In genomic region chr7:128033246-128033645, GRCh38 we compare ENCODE assay signal across 15 cellular contexts. TPM values are rescaled to one million over a fixed set of nuclear protein-coding genes. Genes with fewer than 3 reads are reported as not detected.
DNase-seq lines count a peak whose midpoint lies in the region; ATAC-seq and TF ChIP-seq lines count a peak whose summit lies in the region.
"Had no signal": no experiment of that assay in that cellular context is flagged by ENCODE, and none has a peak within 500 bp of the region (broad histone marks: within the 10 kb centered on the region; RNA-seq: fewer than 3 reads in every experiment).

No MANE protein-coding gene starts in this region.

- H3F3A ChIP-seq in neural cell (ENCODE audit: insufficient read depth, low read length, poor library complexity, severe bottlenecking) = no peaks in the 10 kb centered on the region

- no peaks in the 10 kb centered on the region for H3K27me3 Mint-ChIP-seq in CD4-positive, alpha-beta T cell
- peaks cover 51% of the 10 kb centered on the region for H3K27me3 Mint-ChIP-seq in endodermal cell (ENCODE audit: insufficient read depth)
- H3K27me3 Mint-ChIP-seq: stimulated activated memory B cell treated with anti-CD40 and anti-IgM and Interleukin-4, amounts not matched to agents 10 μg/mL and 1 μg/mL and 100 μg/mL, for 72 hours had no signal

- H3K4me3 ChIP-seq in Karpas-422 (ENCODE audit: low read length) (peak overlapping the region; percentile 71), endodermal cell (ENCODE audit: low read length) (no peak overlapping the region), neural cell (ENCODE audit: low read length) (peak overlapping the region; percentile 74), testis (peak overlapping the region in 1 of 2 donors; percentile 59)

- no peak for ATAC-seq in CD4-positive, alpha-beta T cell (ENCODE audit: poor library complexity)
- ATAC-seq in GM21526 (IDR thresholded peaks at IDR 0.05; ENCODE audit: low FRiP score, unreplicated experiment) = no peak

- peaks cover 19% of the 10 kb centered on the region for H3K4me1 Mint-ChIP-seq in CD4-positive, alpha-beta T cell (ENCODE audit: low read depth)
- peaks cover 9% of the 10 kb centered on the region for H3K4me1 Mint-ChIP-seq in endodermal cell

- WGBS in endodermal cell (ENCODE audit: insufficient coverage in 1 of 2, insufficient read length in 1 of 2), 2 experiments = 77 to 81% methylated on average over 8 to 9 of the region's 9 CpGs
- WGBS in testis, 2 donors = 59 to 68% methylated on average over 9 of the region's 9 CpGs

- H3K4me2 ChIP-seq in Karpas-422 (ENCODE audit: low read depth, low read length, poor library complexity, severe bottlenecking) = peak overlapping the region; percentile 67
- no peak overlapping the region for H3K4me2 ChIP-seq in neural cell (ENCODE audit: low read length)

- CTCF ChIA-PET in CD4-positive, alpha-beta T cell (lab: Charles Lee) = no interaction called here

- H3K36me3 ChIP-seq in Karpas-422 (ENCODE audit: insufficient read depth, low read length) (peaks cover 8% of the 10 kb centered on the region), endodermal cell (ENCODE audit: control insufficient read depth, insufficient read depth, low read length) (peaks cover 12% of the 10 kb centered on the region), neural cell (ENCODE audit: insufficient read depth, low read length) (peaks cover 7% of the 10 kb centered on the region), testis (ENCODE audit: low read depth, missing control alignments) (no peaks in the 10 kb centered on the region)
- H3K36me3 ChIP-seq: colonic mucosa had no signal

- H3K4me3 Mint-ChIP-seq in CD4-positive, alpha-beta T cell = peak overlapping the region; percentile 68
- H3K4me3 Mint-ChIP-seq in endodermal cell = peak overlapping the region; percentile 53
- H3K4me3 Mint-ChIP-seq: stimulated activated memory B cell treated with anti-CD40 and anti-IgM and Interleukin-4, amounts not matched to agents 10 μg/mL and 1 μg/mL and 100 μg/mL, for 72 hours had no signal

- peaks cover 57% of the 10 kb centered on the region for H3K79me2 ChIP-seq in Karpas-422 (ENCODE audit: low read length)
- H3K79me2 ChIP-seq in neural cell (replicated peaks; ENCODE audit: insufficient read depth, low read length) = peaks cover 25% of the 10 kb centered on the region

- no peak for TF ChIP-seq EP300 in neural cell (conservative IDR thresholded peaks at IDR 0.05; ENCODE audit: poor library complexity, severe bottlenecking)

- no peak for TF ChIP-seq POLR2A in testis (IDR thresholded peaks at IDR 0.05)

- peaks cover 23% of the 10 kb centered on the region for H4K20me1 ChIP-seq in Karpas-422 (ENCODE audit: insufficient read depth, low read depth, low read length)
- no peaks in the 10 kb centered on the region for H4K20me1 ChIP-seq in neural cell (ENCODE audit: insufficient read depth)

- no peak overlapping the region for H3K27ac Mint-ChIP-seq in CD4-positive, alpha-beta T cell
- no peak overlapping the region for H3K27ac Mint-ChIP-seq in endodermal cell
- H3K27ac Mint-ChIP-seq: stimulated activated memory B cell treated with anti-CD40 and anti-IgM and Interleukin-4, amounts not matched to agents 10 μg/mL and 1 μg/mL and 100 μg/mL, for 72 hours had no signal

- H3K9me3 Mint-ChIP-seq in CD4-positive, alpha-beta T cell = no peaks in the 10 kb centered on the region
- H3K9me3 Mint-ChIP-seq in endodermal cell = no peaks in the 10 kb centered on the region
- H3K9me3 Mint-ChIP-seq: activated naive CD4-positive, alpha-beta T cell treated with anti-CD3 and anti-CD28 coated beads, Interleukin-2, amount 50 U/mL, for 24 hours; stimulated activated memory B cell treated with anti-CD40 and anti-IgM and Interleukin-4, amounts not matched to agents 10 μg/mL and 1 μg/mL and 100 μg/mL, for 72 hours had no signal

- no peak for TF ChIP-seq CTCF in CD4-positive, alpha-beta T cell (IDR thresholded peaks at IDR 0.05)
- no peak for TF ChIP-seq CTCF in endodermal cell (conservative IDR thresholded peaks at IDR 0.05)
- no peak for TF ChIP-seq CTCF in neural cell (IDR thresholded peaks at IDR 0.05; ENCODE audit: poor library complexity, severe bottlenecking)
- no peak for TF ChIP-seq CTCF in testis (IDR thresholded peaks at IDR 0.05)

- H3K9ac ChIP-seq in Karpas-422 (ENCODE audit: low read length) (peak overlapping the region; percentile 80), endodermal cell (ENCODE audit: extremely low read depth, low read length, poor library complexity, severe bottlenecking) (no peak overlapping the region), neural cell (ENCODE audit: low read length) (peak overlapping the region; percentile 76)

- no peak for TF ChIP-seq RAD21 in neural cell (conservative IDR thresholded peaks at IDR 0.05)

- POLR2A ChIA-PET in CD4-positive, alpha-beta T cell (lab: Charles Lee) = no interaction called here

- no peaks in the 10 kb centered on the region for H3K9me2 ChIP-seq in Karpas-422 (replicated peaks; ENCODE audit: insufficient read depth, low read length)
- H3K9me2 ChIP-seq in neural cell (ENCODE audit: insufficient read depth, low read length) = no peaks in the 10 kb centered on the region

- no peaks in the 10 kb centered on the region for H3K27me3 ChIP-seq in CD4-positive, alpha-beta T cell (ENCODE audit: control insufficient read depth, insufficient read depth, low read length)
- H3K27me3 ChIP-seq in Karpas-422 (ENCODE audit: low read length) (no peaks in the 10 kb centered on the region), endodermal cell (ENCODE audit: control insufficient read depth, insufficient read depth, low read length, poor library complexity, severe bottlenecking) (peaks cover 27% of the 10 kb centered on the region), neural cell (ENCODE audit: insufficient read depth, low read depth, low read length) (no peaks in the 10 kb centered on the region), testis (no peaks in the 10 kb centered on the region)

- H3K4me1 ChIP-seq in Karpas-422 (ENCODE audit: low read length) (peaks cover 83% of the 10 kb centered on the region), endodermal cell (ENCODE audit: control insufficient read depth, insufficient read depth, low read length) (peaks cover 6% of the 10 kb centered on the region), testis (peaks cover 4% of the 10 kb centered on the region)
- H3K4me1 ChIP-seq: colonic mucosa had no signal

- no peak for DNase-seq in CD4-positive, alpha-beta T cell
- DNase-seq in Karpas-422 (no peak), endodermal cell (no peak), A172 (ENCODE audit: low spot score) (no peak), testis (no peak)
- no peak for DNase-seq in central memory CD4-positive, alpha-beta T cell
- DNase-seq: colonic mucosa, GOT3, NCI-H1436 treated with DMSO at 0.1 percent for 48 hours, NCI-H774, SHP77 treated with DMSO at 0.1 percent for 48 hours had no signal

- intact Hi-C loops in CD4-positive, alpha-beta T cell (cut with DNase I, micrococcal nuclease) = loop anchor here in 1 of 2 experiments (10.0 kb wide), 1 partner anchor 328 kb away; no protein-coding TSS in a partner anchor
- intact Hi-C loops in testis (cut with DNase I; ENCODE audit: low total_unique reads) = no loop called here

- H2AFZ ChIP-seq in Karpas-422 (ENCODE audit: low read length) = no peak overlapping the region
- H2AFZ ChIP-seq in neural cell (ENCODE audit: low read depth, low read length) = no peak overlapping the region

- peaks cover 4% of the 10 kb centered on the region for H3K36me3 Mint-ChIP-seq in CD4-positive, alpha-beta T cell (ENCODE audit: low read depth)
- H3K36me3 Mint-ChIP-seq in endodermal cell (ENCODE audit: low read depth) = peaks cover 13% of the 10 kb centered on the region

- H3K27ac ChIP-seq in CD4-positive, alpha-beta T cell (ENCODE audit: low read depth, low read length) = no peak overlapping the region
- H3K27ac ChIP-seq in Karpas-422 (ENCODE audit: low read length) (peak overlapping the region; percentile 83), endodermal cell (ENCODE audit: low read depth, low read length) (no peak overlapping the region), neural cell (ENCODE audit: low read length) (no peak overlapping the region), testis (no peak overlapping the region)
- H3K27ac ChIP-seq: colonic mucosa had no signal

- H3K9me3 ChIP-seq in CD4-positive, alpha-beta T cell (ENCODE audit: control insufficient read depth, low read length) = no peaks in the 10 kb centered on the region
- H3K9me3 ChIP-seq in Karpas-422 (ENCODE audit: low read length) = no peaks in the 10 kb centered on the region
- H3K9me3 ChIP-seq in endodermal cell (ENCODE audit: control insufficient read depth, low read length) = no peaks in the 10 kb centered on the region
- no peaks in the 10 kb centered on the region for H3K9me3 ChIP-seq in neural cell (ENCODE audit: low read length)
- no peaks in the 10 kb centered on the region for H3K9me3 ChIP-seq in testis
- H3K9me3 ChIP-seq: colonic mucosa had no signal

TF ChIP-seq in neural cell, 6 proteins besides CTCF, POLR2A, EP300 and RAD21:
- TF ChIP-seq SMC3 (conservative IDR thresholded peaks at IDR 0.05; ENCODE audit: poor library complexity) (no peak), MXI1 (conservative IDR thresholded peaks at IDR 0.05; ENCODE audit: poor library complexity, severe bottlenecking) (no peak)

RNA-seq across cellular contexts. Expression of gene LRRC4, which starts 2.0 kb away (rescaled TPM):
- total RNA-seq in CD4-positive, alpha-beta T cell = 1 to 10 TPM; 1.1 to 1.6 TPM
- total RNA-seq in Karpas-422 (2014; rRNA removed; shearing (Covaris generic); ENCODE audit: low replicate concordance) = 39.6 and 52.0 TPM in 2 replicates
- total RNA-seq in endodermal cell = 1 to 10 TPM; 1.5 TPM
- polyA plus RNA-seq in endodermal cell (2013, experiment 1 of 2) = 18.8 TPM
- 16.4 TPM for polyA plus RNA-seq in endodermal cell (2013, experiment 2 of 2)
- 15.7 and 15.8 TPM in 2 replicates for polyA plus RNA-seq in neural cell
- 31.2 and 34.7 TPM in 2 replicates for polyA minus RNA-seq in neural cell
- 0.34 and 0.50 TPM in 2 replicates for total RNA-seq in A172 (2014; rRNA removed; shearing (Covaris generic))
- 10 to 100 TPM; 10.2 to 12.5 TPM for total RNA-seq in testis
- polyA plus RNA-seq in testis (ENCODE audit: insufficient read depth, low read depth, low replicate concordance) = 17.0 TPM
